ENCODE assay signal across 9 cellular contexts in genomic region chr13:79522583-79522982, GRCh38. TPM values are rescaled to one million over a fixed set of nuclear protein-coding genes. Genes with fewer than 3 reads are reported as not detected.
DNase-seq lines count a peak whose midpoint lies in the region; ATAC-seq and TF ChIP-seq lines count a peak whose summit lies in the region.
"Had no signal": no experiment of that assay in that cellular context is flagged by ENCODE, and none has a peak within 500 bp of the region (broad histone marks: within the 10 kb centered on the region; RNA-seq: fewer than 3 reads in every experiment).

No MANE protein-coding gene starts in this region.

- H3K27me3 Mint-ChIP-seq in chondrocyte (ENCODE audit: low read depth): no peaks in the 10 kb centered on the region

- H3K4me3 Mint-ChIP-seq in chondrocyte (ENCODE audit: unreplicated experiment): no peak overlapping the region

- peaks cover 5% of the 10 kb centered on the region for H3K36me3 Mint-ChIP-seq in chondrocyte (ENCODE audit: low read depth)

- H3K9me3 Mint-ChIP-seq in chondrocyte (ENCODE audit: low read depth): peaks cover 2% of the 10 kb centered on the region

- peak overlapping the region; percentile 24 for H3K27ac Mint-ChIP-seq in chondrocyte (ENCODE audit: unreplicated experiment)

- ATAC-seq in GM18502 (IDR thresholded peaks at IDR 0.05; ENCODE audit: poor library complexity, unreplicated experiment) (peak; percentile 95), GM21529 (IDR thresholded peaks at IDR 0.05; ENCODE audit: unreplicated experiment) (peak; percentile 98)
- ATAC-seq: Panc1 had no signal

- TF ChIP-seq CTCF in chondrocyte (IDR thresholded peaks at IDR 0.05): no peak

- DNase-seq in HS-27A (ENCODE audit: low read depth) (peak; percentile 48), chondrocyte (ENCODE audit: low spot score) (no peak), superior temporal gyrus (ENCODE audit: extremely low spot score) (no peak), occipital lobe (lab: John Stamatoyannopoulos, UW) (no peak), nucleus accumbens (lab: John Stamatoyannopoulos, UW) (no peak), D341Med (ENCODE audit: low spot score) (no peak)

- peaks cover 7% of the 10 kb centered on the region for H3K4me1 Mint-ChIP-seq in chondrocyte (ENCODE audit: low read depth)

RNA-seq across cellular contexts. Expression of gene NDFIP2, which starts 41.6 kb away (rescaled TPM):
- total RNA-seq in chondrocyte (29.3 to 34.5 TPM (median 33.9 TPM) in 3 replicates), occipital lobe (84.1 TPM)
